In the genomic region with DNA sequence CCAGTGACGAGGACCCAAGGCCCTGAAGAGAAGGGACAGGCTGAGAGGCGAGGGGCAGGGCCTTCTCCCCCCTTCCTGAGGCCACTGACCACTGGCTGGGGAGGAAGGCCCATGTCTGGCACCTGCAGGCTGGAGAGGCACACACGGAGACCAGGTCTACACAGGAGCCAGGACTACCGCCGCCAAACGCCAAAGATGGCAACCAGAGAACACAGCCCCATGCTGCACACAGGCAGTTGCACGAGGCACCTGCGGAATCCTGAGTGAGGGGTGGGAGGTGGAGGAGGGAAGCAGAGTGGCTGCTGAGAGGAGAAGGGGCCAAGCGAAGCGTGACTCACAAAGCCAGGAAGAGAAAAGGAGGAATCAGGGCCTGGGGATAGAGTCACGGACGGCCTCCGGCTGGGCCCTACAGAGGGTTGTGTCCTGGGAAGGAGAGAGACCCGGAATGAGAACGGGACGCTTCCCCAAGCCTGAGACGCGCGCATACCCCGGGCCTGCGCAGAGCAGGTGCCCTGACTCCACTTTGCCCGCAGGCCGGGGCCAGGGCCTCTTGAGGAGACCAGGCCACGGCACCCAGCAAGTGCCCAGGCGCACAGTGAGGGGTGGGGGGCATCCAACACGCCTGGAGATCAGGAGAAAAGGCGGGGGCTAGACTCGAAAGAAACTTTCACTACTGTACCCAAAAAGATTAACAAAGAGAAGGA, we compare ENCODE assay signal across 11 cellular contexts. TPM values are rescaled to one million over a fixed set of nuclear protein-coding genes. Genes with fewer than 3 reads are reported as not detected.
A peak's percentile ranks its signal among the peaks of the same experiment; 100 is the strongest.
DNase-seq lines count a peak whose midpoint lies in the region; ATAC-seq and TF ChIP-seq lines count a peak whose summit lies in the region.
"Had no signal": no experiment of that assay in that cellular context is flagged by ENCODE, and none has a peak within 500 bp of the region (broad histone marks: within the 10 kb centered on the region; RNA-seq: fewer than 3 reads in every experiment).

No MANE protein-coding gene starts in this region.

- peaks cover 12% of the 10 kb centered on the region for H3K4me1 ChIP-seq in CD8-positive, alpha-beta memory T cell (ENCODE audit: insufficient read depth, low read length)
- peaks cover 0 to 16% (median 0%) of the 10 kb centered on the region in 4 donors for H3K4me1 ChIP-seq in Peyer's patch
- no peaks in the 10 kb centered on the region for H3K4me1 ChIP-seq in endodermal cell (ENCODE audit: control insufficient read depth, insufficient read depth, low read length)
- peaks cover 0 to 26% of the 10 kb centered on the region in 2 donors for H3K4me1 ChIP-seq in neuronal stem cell (ENCODE audit: control insufficient read depth in 2 of 2, insufficient read depth in 1 of 2, low read depth in 1 of 2, low read length in 2 of 2)
- H3K4me1 ChIP-seq: Caco-2 had no signal

- H2BK120ac ChIP-seq in neuronal stem cell (ENCODE audit: low read depth, low read length) = peak overlapping the region; percentile 57

- H3K27ac Mint-ChIP-seq in CD8-positive, alpha-beta memory T cell = peak overlapping the region; percentile 82 to 96 (median 92)
- peak overlapping the region; percentile 65 for H3K27ac Mint-ChIP-seq in endodermal cell

- H3K27ac ChIP-seq in CD8-positive, alpha-beta memory T cell (ENCODE audit: low read depth, low read length) = no peak overlapping the region
- H3K27ac ChIP-seq in Peyer's patch (peak overlapping the region in 3 of 4 donors; percentile 5 to 55 (median 52)), endodermal cell (ENCODE audit: low read depth, low read length) (no peak overlapping the region), neuronal stem cell (replicated peaks; ENCODE audit: low read length) (peak overlapping the region; percentile 28)

- no peaks in the 10 kb centered on the region for H3K9me3 ChIP-seq in CD8-positive, alpha-beta memory T cell (ENCODE audit: low read length)
- no peaks in the 10 kb centered on the region for H3K9me3 ChIP-seq in Peyer's patch
- no peaks in the 10 kb centered on the region for H3K9me3 ChIP-seq in endodermal cell (ENCODE audit: control insufficient read depth, low read length)
- peaks cover 0 to 2% of the 10 kb centered on the region in 2 donors for H3K9me3 ChIP-seq in neuronal stem cell (replicated peaks in 1 of 2; ENCODE audit: control insufficient read depth in 2 of 2, insufficient read depth in 1 of 2, low read depth in 1 of 2, low read length in 2 of 2)
- H3K9me3 ChIP-seq: Caco-2 had no signal

- H4K91ac ChIP-seq in neuronal stem cell (ENCODE audit: low read depth, low read length, poor library complexity) = no peak overlapping the region

- peak overlapping the region; percentile 94 for H3K14ac ChIP-seq in neuronal stem cell (ENCODE audit: low read length)

- H3K79me1 ChIP-seq in neuronal stem cell (ENCODE audit: low read depth, low read length) = peaks cover 13% of the 10 kb centered on the region

- TF ChIP-seq CTCF in Peyer's patch (IDR thresholded peaks at IDR 0.05) (no peak), endodermal cell (conservative IDR thresholded peaks at IDR 0.05) (no peak)

- peaks cover 6 to 34% (median 17%) of the 10 kb centered on the region in 3 donors for H3K4me1 Mint-ChIP-seq in CD8-positive, alpha-beta memory T cell
- peaks cover 7% of the 10 kb centered on the region for H3K4me1 Mint-ChIP-seq in endodermal cell

- H3K4me2 ChIP-seq in neuronal stem cell (ENCODE audit: insufficient read depth, low read length, poor library complexity, severe bottlenecking) = no peak overlapping the region

- H3K9me3 Mint-ChIP-seq in CD8-positive, alpha-beta memory T cell = no peaks in the 10 kb centered on the region
- no peaks in the 10 kb centered on the region for H3K9me3 Mint-ChIP-seq in endodermal cell

- no peak overlapping the region for H4K8ac ChIP-seq in neuronal stem cell (ENCODE audit: low read depth, low read length)

- H3K36me3 ChIP-seq in CD8-positive, alpha-beta memory T cell (ENCODE audit: insufficient read depth, low read length) = peaks cover 17% of the 10 kb centered on the region
- H3K36me3 ChIP-seq in Peyer's patch (peaks cover 0 to 64% (median 0%) of the 10 kb centered on the region in 3 donors), endodermal cell (ENCODE audit: control insufficient read depth, insufficient read depth, low read length) (peaks cover 19% of the 10 kb centered on the region), neuronal stem cell (replicated peaks in 1 of 2; ENCODE audit: control insufficient read depth in 2 of 2, insufficient read depth in 2 of 2, low read length in 2 of 2) (peaks cover 15 to 34% of the 10 kb centered on the region in 2 donors)

- no peak overlapping the region for H2BK12ac ChIP-seq in neuronal stem cell (ENCODE audit: low read length)

- H3K36me3 Mint-ChIP-seq in CD8-positive, alpha-beta memory T cell = peaks cover 0 to 83% (median 8%) of the 10 kb centered on the region in 3 donors
- peaks cover 36% of the 10 kb centered on the region for H3K36me3 Mint-ChIP-seq in endodermal cell (ENCODE audit: low read depth)

- H2AK5ac ChIP-seq in neuronal stem cell (ENCODE audit: low read depth, low read length) = peak overlapping the region; percentile 94

- no peak overlapping the region for H3K4me3 ChIP-seq in CD8-positive, alpha-beta memory T cell (ENCODE audit: low read length)
- H3K4me3 ChIP-seq in Peyer's patch = no peak overlapping the region
- no peak overlapping the region for H3K4me3 ChIP-seq in endodermal cell (ENCODE audit: low read length)
- H3K4me3 ChIP-seq in neuronal stem cell (ENCODE audit: low read length in 2 of 2) = no peak overlapping the region

- no peak overlapping the region for H2AFZ ChIP-seq in neuronal stem cell (ENCODE audit: low read length)

- peak overlapping the region; percentile 27 for H2BK5ac ChIP-seq in neuronal stem cell (ENCODE audit: low read length)

- no peak for DNase-seq in CD8-positive, alpha-beta memory T cell
- DNase-seq in Peyer's patch (no peak), endodermal cell (no peak), neuronal stem cell (ENCODE audit: low spot score) (no peak), HCEC 1CT (no peak), DMS53 treated with DMSO at 0.1 percent for 48 hours (lab: John Stamatoyannopoulos, UW; ENCODE audit: unreplicated experiment) (no peak)
- DNase-seq in stimulated activated naive CD4-positive, alpha-beta T cell treated with Interleukin-2 at 50 U/mL for 16 hours (lab: John Stamatoyannopoulos, UW) = no peak
- DNase-seq: Caco-2, NCI-H748 treated with DMSO at 0.1 percent for 48 hours, posterior cingulate gyrus had no signal

- no peak for ATAC-seq in HG03565 (IDR thresholded peaks at IDR 0.05; ENCODE audit: unreplicated experiment)

- no peaks in the 10 kb centered on the region for H3K27me3 ChIP-seq in CD8-positive, alpha-beta memory T cell (ENCODE audit: insufficient read depth, low read length, poor library complexity, severe bottlenecking)
- H3K27me3 ChIP-seq in Peyer's patch (no peaks in the 10 kb centered on the region), endodermal cell (ENCODE audit: control insufficient read depth, insufficient read depth, low read length, poor library complexity, severe bottlenecking) (no peaks in the 10 kb centered on the region), neuronal stem cell (ENCODE audit: control insufficient read depth in 3 of 3, insufficient read depth in 3 of 3, low read depth in 1 of 3, low read length in 3 of 3) (no peaks in the 10 kb centered on the region)

- TF ChIP-seq POLR2A in Peyer's patch (IDR thresholded peaks at IDR 0.05) = no peak

- POLR2A ChIA-PET in CD8-positive, alpha-beta memory T cell (lab: Charles Lee) = no interaction called here

- peak overlapping the region; percentile 25 for H2BK15ac ChIP-seq in neuronal stem cell (ENCODE audit: low read length)

- no peak overlapping the region for H3K23ac ChIP-seq in neuronal stem cell (ENCODE audit: low read depth, low read length, poor library complexity)

- H3K27me3 Mint-ChIP-seq in CD8-positive, alpha-beta memory T cell = no peaks in the 10 kb centered on the region
- no peaks in the 10 kb centered on the region for H3K27me3 Mint-ChIP-seq in endodermal cell (ENCODE audit: insufficient read depth)

- WGBS in endodermal cell (ENCODE audit: insufficient coverage in 1 of 2, insufficient read length in 1 of 2), 2 experiments = 93 to 94% methylated on average over 7 to 28 of the region's 28 CpGs
- whole genome bisulfite sequencing in neuronal stem cell (ENCODE audit: extremely low coverage in 2 of 2, insufficient read length in 2 of 2, insufficient replicate concordance in 1 of 2), 2 donors = no CpG with 5 or more reads among the region's 28 CpGs

- CTCF ChIA-PET in CD8-positive, alpha-beta memory T cell (lab: Charles Lee) = no interaction called here

- H3K9ac ChIP-seq in endodermal cell (ENCODE audit: extremely low read depth, low read length, poor library complexity, severe bottlenecking) (no peak overlapping the region), neuronal stem cell (ENCODE audit: low read depth, low read length, poor library complexity) (peak overlapping the region; percentile 17)

- H3K4me3 Mint-ChIP-seq in CD8-positive, alpha-beta memory T cell = peak overlapping the region in 6 of 7 donors; percentile 35 to 84 (median 68)
- no peak overlapping the region for H3K4me3 Mint-ChIP-seq in endodermal cell

- peak overlapping the region; percentile 33 for H3K18ac ChIP-seq in neuronal stem cell (ENCODE audit: low read length)

- H3K4ac ChIP-seq in neuronal stem cell (ENCODE audit: low read length) = peak overlapping the region; percentile 3

RNA-seq across cellular contexts. Expression of a gene that starts 28.7 kb away (rescaled TPM):
- 1 to 10 TPM; 7.5 to 8.4 TPM for total RNA-seq in CD8-positive, alpha-beta memory T cell
- polyA plus RNA-seq in CD8-positive, alpha-beta memory T cell = 2.5 TPM
- total RNA-seq in Peyer's patch = 1 to 10 TPM in 1 of 4 donors, not detected in 3; 1.2 TPM
- 1 to 10 TPM; 6.4 to 7.8 TPM for total RNA-seq in endodermal cell
- 5.7 TPM for polyA plus RNA-seq in endodermal cell (2013, experiment 1 of 2)
- 6.0 TPM for polyA plus RNA-seq in endodermal cell (2013, experiment 2 of 2)
- 4.5 TPM for polyA plus RNA-seq in neuronal stem cell (2013, experiment 1 of 2)
- 4.9 TPM for polyA plus RNA-seq in neuronal stem cell (2013, experiment 2 of 2)

RNA-seq across cellular contexts. Expression of a gene that starts 37.7 kb away (rescaled TPM):
- total RNA-seq in CD8-positive, alpha-beta memory T cell = 10 to 100 TPM; 35.6 to 40.9 TPM
- 27.4 TPM for polyA plus RNA-seq in CD8-positive, alpha-beta memory T cell
- total RNA-seq in Peyer's patch (100 to 1,000 TPM; 135 to 207 (median 191) TPM), endodermal cell (10 to 100 TPM; 18.6 to 22.1 TPM)
- 13.4 TPM for polyA plus RNA-seq in endodermal cell (2013, experiment 1 of 2)
- 9.5 TPM for polyA plus RNA-seq in endodermal cell (2013, experiment 2 of 2)
- polyA plus RNA-seq in neuronal stem cell (2013, experiment 1 of 2) = 9.0 TPM
- polyA plus RNA-seq in neuronal stem cell (2013, experiment 2 of 2) = 8.4 TPM

RNA-seq across cellular contexts. Expression of a gene that starts 46.3 kb away (rescaled TPM):
- 10 to 100 TPM; 47.1 to 51.5 TPM for total RNA-seq in CD8-positive, alpha-beta memory T cell
- polyA plus RNA-seq in CD8-positive, alpha-beta memory T cell = 151 TPM
- 10 to 100 TPM; 38.0 to 50.6 (median 40.7) TPM for total RNA-seq in Peyer's patch
- 10 to 100 TPM; 56.4 to 62.4 TPM for total RNA-seq in endodermal cell
- 67.5 TPM for polyA plus RNA-seq in endodermal cell (2013, experiment 1 of 2)
- 73.4 TPM for polyA plus RNA-seq in endodermal cell (2013, experiment 2 of 2)
- 41.5 TPM for polyA plus RNA-seq in neuronal stem cell (2013, experiment 1 of 2)
- 41.0 TPM for polyA plus RNA-seq in neuronal stem cell (2013, experiment 2 of 2)

Comparison
In these comparisons a context has a peak if more than half of its experiments do, and no peak if none do; other contexts are left out.
1. H3K27ac ChIP-seq: peak in Peyer's patch (3 of 4) and neuronal stem cell (single experiment); none in CD8-positive, alpha-beta memory T cell (single experiment) and endodermal cell (single experiment).